ENCODE assay signal across 1 cellular context in the genomic region with DNA sequence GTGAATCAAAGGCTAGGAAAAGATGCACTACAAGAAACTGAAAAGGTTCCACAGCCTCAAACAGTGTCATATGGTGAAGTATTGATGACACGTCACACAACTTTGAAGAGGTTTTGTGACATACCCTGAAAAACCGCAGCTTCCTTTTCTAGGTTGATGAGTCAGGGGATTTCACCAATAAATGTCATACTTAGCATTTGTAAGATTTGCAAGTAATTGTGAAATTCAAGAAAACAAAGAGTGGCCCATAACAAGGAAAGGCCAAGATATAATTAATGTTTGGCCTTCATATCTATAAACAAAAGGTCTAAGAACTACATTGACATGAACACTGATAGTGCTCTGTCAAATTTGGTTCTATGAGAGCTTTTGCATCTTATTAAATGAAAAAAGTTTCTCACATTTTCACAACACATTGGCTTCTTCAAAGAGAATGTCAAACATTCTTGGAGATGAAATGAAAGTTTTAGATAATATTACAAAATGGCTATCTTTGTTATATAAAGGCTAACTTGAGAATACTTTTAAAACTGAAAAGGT.
A peak's percentile ranks its signal among the peaks of the same experiment; 100 is the strongest.
TF ChIP-seq lines count a peak whose summit lies in the region.

No MANE protein-coding gene starts in this region.

TF ChIP-seq in K562, 482 proteins besides CTCF, POLR2A, EP300 and RAD21 (continued from another document and continues in another):
- TF ChIP-seq, protein P1, sequence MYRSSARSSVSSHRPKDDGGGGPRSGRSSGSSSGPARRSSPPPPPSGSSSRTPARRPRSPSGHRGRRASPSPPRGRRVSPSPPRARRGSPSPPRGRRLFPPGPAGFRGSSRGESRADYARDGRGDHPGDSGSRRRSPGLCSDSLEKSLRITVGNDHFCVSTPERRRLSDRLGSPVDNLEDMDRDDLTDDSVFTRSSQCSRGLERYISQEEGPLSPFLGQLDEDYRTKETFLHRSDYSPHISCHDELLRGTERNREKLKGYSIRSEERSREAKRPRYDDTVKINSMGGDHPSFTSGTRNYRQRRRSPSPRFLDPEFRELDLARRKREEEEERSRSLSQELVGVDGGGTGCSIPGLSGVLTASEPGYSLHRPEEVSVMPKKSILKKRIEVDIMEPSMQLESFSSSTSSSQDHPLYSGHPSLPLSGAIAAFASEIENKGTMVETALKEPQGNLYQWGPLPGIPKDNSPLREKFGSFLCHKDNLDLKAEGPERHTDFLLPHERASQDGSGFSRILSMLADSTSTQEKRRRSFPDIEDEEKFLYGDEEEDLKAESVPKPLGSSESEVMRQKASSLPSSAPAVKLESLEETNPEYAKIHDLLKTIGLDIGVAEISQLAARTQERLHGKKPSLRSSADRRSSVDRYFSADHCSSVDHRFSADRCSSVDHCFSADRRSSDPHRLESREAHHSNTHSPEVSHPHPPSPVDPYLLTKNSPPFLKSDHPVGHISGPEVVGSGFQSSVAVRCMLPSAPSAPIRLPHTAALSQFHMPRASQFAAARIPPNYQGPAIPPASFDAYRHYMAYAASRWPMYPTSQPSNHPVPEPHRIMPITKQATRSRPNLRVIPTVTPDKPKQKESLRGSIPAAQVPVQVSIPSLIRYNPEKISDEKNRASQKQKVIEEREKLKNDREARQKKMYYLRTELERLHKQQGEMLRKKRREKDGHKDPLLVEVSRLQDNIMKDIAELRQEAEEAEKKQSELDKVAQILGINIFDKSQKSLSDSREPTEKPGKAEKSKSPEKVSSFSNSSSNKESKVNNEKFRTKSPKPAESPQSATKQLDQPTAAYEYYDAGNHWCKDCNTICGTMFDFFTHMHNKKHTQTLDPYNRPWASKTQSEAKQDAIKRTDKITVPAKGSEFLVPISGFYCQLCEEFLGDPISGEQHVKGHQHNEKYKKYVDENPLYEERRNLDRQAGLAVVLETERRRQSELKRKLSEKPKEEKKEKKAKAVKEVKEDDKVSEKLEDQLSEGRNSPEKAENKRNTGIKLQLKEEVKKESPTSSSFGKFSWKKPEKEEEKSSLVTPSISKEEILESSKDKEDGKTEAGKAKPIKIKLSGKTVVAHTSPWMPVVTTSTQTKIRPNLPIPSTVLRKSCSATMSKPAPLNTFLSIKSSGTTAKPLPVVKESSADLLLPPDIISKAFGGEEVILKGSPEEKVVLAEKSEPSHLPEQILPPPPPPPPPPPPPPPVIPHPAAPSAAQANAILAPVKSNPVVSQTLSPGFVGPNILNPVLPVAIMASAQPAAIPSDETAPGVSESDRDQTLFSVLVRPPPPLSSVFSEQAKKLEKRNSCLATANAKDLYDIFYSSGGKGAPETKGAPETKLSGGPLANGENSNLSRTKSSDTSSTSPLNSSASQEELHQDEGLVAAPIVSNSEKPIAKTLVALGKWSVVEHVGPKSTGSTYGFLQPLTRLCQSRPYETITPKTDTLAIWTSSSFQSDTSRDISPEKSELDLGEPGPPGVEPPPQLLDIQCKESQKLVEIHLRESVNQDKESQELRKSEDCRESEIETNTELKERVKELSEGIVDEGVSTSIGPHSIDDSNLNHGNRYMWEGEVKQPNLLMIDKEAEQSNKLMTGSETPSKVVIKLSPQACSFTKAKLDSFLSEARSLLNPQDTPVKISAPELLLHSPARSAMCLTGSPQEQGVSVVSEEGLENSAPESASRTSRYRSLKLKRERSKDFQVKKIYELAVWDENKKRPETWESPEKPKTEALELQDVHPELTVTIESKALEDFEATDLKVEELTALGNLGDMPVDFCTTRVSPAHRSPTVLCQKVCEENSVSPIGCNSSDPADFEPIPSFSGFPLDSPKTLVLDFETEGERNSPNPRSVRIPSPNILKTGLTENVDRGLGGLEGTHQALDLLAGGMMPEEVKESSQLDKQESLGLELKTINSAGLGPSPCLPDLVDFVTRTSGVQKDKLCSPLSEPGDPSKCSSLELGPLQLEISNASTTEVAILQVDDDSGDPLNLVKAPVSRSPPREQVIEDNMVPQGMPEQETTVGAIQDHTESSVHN (IDR thresholded peaks at IDR 0.05; ENCODE audit: borderline replicate concordance in 1 of 2, low read depth in 1 of 2) = peak; percentile 71 to 96; a peak in 3 of 4 replicates
- TF ChIP-seq ATF7 (IDR thresholded peaks at IDR 0.05) (peak; percentile 88), BACH1 (tag; IDR thresholded peaks at IDR 0.05) (peak; percentile 93), MTA2 (IDR thresholded peaks at IDR 0.05; ENCODE audit: low read depth) (no peak), MEF2A (IDR thresholded peaks at IDR 0.05; ENCODE audit: control insufficient read depth, low read depth, low read length) (peak; percentile 71), POLR2H (tag; IDR thresholded peaks at IDR 0.05; ENCODE audit: low read depth) (peak; percentile 76), TEAD4 (IDR thresholded peaks at IDR 0.05; ENCODE audit: low read length) (peak; percentile 86), TEAD4 (CRISPR knock-in tag; IDR thresholded peaks at IDR 0.05; ENCODE audit: borderline replicate concordance) (no peak), ZNF121 (CRISPR knock-in tag; conservative IDR thresholded peaks at IDR 0.05) (no peak), SIN3B (IDR thresholded peaks at IDR 0.05; ENCODE audit: low read depth) (no peak), JUN (IDR thresholded peaks at IDR 0.05; ENCODE audit: borderline replicate concordance, low read depth, low read length) (peak; percentile 97), JUN (CRISPR knock-in tag; IDR thresholded peaks at IDR 0.05; ENCODE audit: borderline replicate concordance) (peak; percentile 81; the same call in 1 of the 2 replicates), DPF2 (IDR thresholded peaks at IDR 0.05) (peak; percentile 92), LCOR (CRISPR knock-in tag; IDR thresholded peaks at IDR 0.05) (0 out of 2 replicates have a peak, but pooled peaks have one; percentile 54), ZNF76 (CRISPR knock-in tag; IDR thresholded peaks at IDR 0.05; ENCODE audit: borderline replicate concordance) (no peak), TSC22D4 (tag; IDR thresholded peaks at IDR 0.05) (no peak), GTF2E2 (tag; IDR thresholded peaks at IDR 0.05) (peak; percentile 93), ZSCAN32 (CRISPR knock-in tag; IDR thresholded peaks at IDR 0.05) (no peak), RNF2 (IDR thresholded peaks at IDR 0.05) (peak; percentile 83), ZNF551 (CRISPR knock-in tag; IDR thresholded peaks at IDR 0.05) (no peak), EP400 (IDR thresholded peaks at IDR 0.05) (peak; percentile 63), RBM17 (IDR thresholded peaks at IDR 0.05; ENCODE audit: borderline replicate concordance, low read depth, low read length) (no peak), NFE2L1 (tag; IDR thresholded peaks at IDR 0.05; ENCODE audit: borderline replicate concordance, low read depth) (no peak), EZH2 (IDR thresholded peaks at IDR 0.05; ENCODE audit: borderline replicate concordance, low read depth, low read length) (no peak), ZNF282 (CRISPR knock-in tag; IDR thresholded peaks at IDR 0.05) (no peak), SMAD3 (CRISPR knock-in tag; conservative IDR thresholded peaks at IDR 0.05) (0 out of 2 replicates have a peak, but pooled peaks have one; percentile 12), MECOM (CRISPR knock-in tag; IDR thresholded peaks at IDR 0.05) (no peak), NFIX (CRISPR knock-in tag; IDR thresholded peaks at IDR 0.05; ENCODE audit: low read depth) (no peak), MTA3 (IDR thresholded peaks at IDR 0.05; ENCODE audit: borderline replicate concordance) (peak; percentile 88), ZNF134 (CRISPR knock-in tag; conservative IDR thresholded peaks at IDR 0.05) (no peak)
- TF ChIP-seq, protein P2, sequence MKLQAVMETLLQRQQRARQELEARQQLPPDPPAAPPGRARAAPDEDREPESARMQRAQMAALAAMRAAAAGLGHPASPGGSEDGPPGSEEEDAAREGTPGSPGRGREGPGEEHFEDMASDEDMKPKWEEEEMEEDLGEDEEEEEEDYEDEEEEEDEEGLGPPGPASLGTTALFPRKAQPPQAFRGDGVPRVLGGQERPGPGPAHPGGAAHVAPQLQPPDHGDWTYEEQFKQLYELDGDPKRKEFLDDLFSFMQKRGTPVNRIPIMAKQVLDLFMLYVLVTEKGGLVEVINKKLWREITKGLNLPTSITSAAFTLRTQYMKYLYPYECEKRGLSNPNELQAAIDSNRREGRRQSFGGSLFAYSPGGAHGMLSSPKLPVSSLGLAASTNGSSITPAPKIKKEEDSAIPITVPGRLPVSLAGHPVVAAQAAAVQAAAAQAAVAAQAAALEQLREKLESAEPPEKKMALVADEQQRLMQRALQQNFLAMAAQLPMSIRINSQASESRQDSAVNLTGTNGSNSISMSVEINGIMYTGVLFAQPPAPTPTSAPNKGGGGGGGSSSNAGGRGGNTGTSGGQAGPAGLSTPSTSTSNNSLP (IDR thresholded peaks at IDR 0.05; ENCODE audit: borderline replicate concordance, low read depth, low read length) = peak; percentile 97; the same call in 1 of the 2 replicates
- TF ChIP-seq, protein P3, sequence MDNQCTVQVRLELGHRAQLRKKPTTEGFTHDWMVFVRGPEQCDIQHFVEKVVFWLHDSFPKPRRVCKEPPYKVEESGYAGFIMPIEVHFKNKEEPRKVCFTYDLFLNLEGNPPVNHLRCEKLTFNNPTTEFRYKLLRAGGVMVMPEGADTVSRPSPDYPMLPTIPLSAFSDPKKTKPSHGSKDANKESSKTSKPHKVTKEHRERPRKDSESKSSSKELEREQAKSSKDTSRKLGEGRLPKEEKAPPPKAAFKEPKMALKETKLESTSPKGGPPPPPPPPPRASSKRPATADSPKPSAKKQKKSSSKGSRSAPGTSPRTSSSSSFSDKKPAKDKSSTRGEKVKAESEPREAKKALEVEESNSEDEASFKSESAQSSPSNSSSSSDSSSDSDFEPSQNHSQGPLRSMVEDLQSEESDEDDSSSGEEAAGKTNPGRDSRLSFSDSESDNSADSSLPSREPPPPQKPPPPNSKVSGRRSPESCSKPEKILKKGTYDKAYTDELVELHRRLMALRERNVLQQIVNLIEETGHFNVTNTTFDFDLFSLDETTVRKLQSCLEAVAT (IDR thresholded peaks at IDR 0.05) = peak in 1 of 2 experiments; percentile 96; a peak in 2 of 4 replicates
- TF ChIP-seq, protein P4, sequence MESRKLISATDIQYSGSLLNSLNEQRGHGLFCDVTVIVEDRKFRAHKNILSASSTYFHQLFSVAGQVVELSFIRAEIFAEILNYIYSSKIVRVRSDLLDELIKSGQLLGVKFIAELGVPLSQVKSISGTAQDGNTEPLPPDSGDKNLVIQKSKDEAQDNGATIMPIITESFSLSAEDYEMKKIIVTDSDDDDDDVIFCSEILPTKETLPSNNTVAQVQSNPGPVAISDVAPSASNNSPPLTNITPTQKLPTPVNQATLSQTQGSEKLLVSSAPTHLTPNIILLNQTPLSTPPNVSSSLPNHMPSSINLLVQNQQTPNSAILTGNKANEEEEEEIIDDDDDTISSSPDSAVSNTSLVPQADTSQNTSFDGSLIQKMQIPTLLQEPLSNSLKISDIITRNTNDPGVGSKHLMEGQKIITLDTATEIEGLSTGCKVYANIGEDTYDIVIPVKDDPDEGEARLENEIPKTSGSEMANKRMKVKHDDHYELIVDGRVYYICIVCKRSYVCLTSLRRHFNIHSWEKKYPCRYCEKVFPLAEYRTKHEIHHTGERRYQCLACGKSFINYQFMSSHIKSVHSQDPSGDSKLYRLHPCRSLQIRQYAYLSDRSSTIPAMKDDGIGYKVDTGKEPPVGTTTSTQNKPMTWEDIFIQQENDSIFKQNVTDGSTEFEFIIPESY (CRISPR knock-in tag; IDR thresholded peaks at IDR 0.05) = no peak
- TF ChIP-seq, protein P5, sequence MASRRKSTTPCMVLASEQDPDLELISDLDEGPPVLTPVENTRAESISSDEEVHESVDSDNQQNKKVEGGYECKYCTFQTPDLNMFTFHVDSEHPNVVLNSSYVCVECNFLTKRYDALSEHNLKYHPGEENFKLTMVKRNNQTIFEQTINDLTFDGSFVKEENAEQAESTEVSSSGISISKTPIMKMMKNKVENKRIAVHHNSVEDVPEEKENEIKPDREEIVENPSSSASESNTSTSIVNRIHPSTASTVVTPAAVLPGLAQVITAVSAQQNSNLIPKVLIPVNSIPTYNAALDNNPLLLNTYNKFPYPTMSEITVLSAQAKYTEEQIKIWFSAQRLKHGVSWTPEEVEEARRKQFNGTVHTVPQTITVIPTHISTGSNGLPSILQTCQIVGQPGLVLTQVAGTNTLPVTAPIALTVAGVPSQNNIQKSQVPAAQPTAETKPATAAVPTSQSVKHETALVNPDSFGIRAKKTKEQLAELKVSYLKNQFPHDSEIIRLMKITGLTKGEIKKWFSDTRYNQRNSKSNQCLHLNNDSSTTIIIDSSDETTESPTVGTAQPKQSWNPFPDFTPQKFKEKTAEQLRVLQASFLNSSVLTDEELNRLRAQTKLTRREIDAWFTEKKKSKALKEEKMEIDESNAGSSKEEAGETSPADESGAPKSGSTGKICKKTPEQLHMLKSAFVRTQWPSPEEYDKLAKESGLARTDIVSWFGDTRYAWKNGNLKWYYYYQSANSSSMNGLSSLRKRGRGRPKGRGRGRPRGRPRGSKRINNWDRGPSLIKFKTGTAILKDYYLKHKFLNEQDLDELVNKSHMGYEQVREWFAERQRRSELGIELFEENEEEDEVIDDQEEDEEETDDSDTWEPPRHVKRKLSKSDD (conservative IDR thresholded peaks at IDR 0.05; ENCODE audit: low read length) = no peak
- TF ChIP-seq, protein P6, sequence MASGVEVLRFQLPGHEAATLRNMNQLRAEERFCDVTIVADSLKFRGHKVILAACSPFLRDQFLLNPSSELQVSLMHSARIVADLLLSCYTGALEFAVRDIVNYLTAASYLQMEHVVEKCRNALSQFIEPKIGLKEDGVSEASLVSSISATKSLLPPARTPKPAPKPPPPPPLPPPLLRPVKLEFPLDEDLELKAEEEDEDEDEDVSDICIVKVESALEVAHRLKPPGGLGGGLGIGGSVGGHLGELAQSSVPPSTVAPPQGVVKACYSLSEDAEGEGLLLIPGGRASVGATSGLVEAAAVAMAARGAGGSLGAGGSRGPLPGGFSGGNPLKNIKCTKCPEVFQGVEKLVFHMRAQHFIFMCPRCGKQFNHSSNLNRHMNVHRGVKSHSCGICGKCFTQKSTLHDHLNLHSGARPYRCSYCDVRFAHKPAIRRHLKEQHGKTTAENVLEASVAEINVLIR (CRISPR knock-in tag; IDR thresholded peaks at IDR 0.05) = peak; percentile 73
- TF ChIP-seq, protein P7, sequence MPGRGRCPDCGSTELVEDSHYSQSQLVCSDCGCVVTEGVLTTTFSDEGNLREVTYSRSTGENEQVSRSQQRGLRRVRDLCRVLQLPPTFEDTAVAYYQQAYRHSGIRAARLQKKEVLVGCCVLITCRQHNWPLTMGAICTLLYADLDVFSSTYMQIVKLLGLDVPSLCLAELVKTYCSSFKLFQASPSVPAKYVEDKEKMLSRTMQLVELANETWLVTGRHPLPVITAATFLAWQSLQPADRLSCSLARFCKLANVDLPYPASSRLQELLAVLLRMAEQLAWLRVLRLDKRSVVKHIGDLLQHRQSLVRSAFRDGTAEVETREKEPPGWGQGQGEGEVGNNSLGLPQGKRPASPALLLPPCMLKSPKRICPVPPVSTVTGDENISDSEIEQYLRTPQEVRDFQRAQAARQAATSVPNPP (IDR thresholded peaks at IDR 0.05; ENCODE audit: borderline replicate concordance, insufficient read depth, insufficient read length) = no peak
- TF ChIP-seq, protein P8, sequence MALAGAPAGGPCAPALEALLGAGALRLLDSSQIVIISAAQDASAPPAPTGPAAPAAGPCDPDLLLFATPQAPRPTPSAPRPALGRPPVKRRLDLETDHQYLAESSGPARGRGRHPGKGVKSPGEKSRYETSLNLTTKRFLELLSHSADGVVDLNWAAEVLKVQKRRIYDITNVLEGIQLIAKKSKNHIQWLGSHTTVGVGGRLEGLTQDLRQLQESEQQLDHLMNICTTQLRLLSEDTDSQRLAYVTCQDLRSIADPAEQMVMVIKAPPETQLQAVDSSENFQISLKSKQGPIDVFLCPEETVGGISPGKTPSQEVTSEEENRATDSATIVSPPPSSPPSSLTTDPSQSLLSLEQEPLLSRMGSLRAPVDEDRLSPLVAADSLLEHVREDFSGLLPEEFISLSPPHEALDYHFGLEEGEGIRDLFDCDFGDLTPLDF (CRISPR knock-in tag; IDR thresholded peaks at IDR 0.05) = no peak
